In the genomic region with DNA sequence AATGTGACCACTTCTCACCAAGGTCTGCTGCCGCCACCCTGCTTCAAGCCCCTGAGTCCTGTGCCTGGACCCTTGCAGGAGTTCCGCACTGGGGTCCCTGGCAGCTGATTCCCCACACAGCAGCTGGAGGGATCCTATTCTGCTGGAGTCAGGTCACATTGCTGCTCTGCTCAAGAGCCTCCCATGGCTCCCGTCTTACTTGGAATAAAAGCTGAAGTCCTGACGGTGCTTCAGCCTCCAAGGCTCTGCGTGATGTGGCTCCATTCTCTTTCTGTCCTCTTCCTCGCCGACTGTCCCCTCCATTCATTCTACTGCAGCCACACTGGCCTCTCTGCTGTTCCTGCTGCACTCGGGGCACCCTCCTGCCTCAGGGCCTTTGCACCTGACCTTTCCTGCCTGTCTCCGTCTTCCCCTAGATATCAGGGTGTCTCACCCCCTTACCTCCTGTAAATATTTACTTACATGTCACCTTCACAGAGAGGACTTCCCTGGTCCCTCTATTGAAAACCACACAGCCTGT, we compare ENCODE assay signal across 2 cellular contexts.
A peak's percentile ranks its signal among the peaks of the same experiment; 100 is the strongest.
TF ChIP-seq lines count a peak whose summit lies in the region.

No MANE protein-coding gene starts in this region.

TF ChIP-seq in A549, 52 proteins besides CTCF, POLR2A, EP300 and RAD21 (continued from another document):
- TF ChIP-seq, protein P1, sequence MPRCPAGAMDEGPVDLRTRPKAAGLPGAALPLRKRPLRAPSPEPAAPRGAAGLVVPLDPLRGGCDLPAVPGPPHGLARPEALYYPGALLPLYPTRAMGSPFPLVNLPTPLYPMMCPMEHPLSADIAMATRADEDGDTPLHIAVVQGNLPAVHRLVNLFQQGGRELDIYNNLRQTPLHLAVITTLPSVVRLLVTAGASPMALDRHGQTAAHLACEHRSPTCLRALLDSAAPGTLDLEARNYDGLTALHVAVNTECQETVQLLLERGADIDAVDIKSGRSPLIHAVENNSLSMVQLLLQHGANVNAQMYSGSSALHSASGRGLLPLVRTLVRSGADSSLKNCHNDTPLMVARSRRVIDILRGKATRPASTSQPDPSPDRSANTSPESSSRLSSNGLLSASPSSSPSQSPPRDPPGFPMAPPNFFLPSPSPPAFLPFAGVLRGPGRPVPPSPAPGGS (IDR thresholded peaks at IDR 0.05), result no peak
- no peak for TF ChIP-seq RNF2 (IDR thresholded peaks at IDR 0.05; ENCODE audit: borderline replicate concordance, low read depth)
- no peak for TF ChIP-seq MYC (IDR thresholded peaks at IDR 0.05; ENCODE audit: borderline replicate concordance, low read length)
- TF ChIP-seq ZFP36 (IDR thresholded peaks at IDR 0.05; ENCODE audit: borderline replicate concordance, partially characterized antibody), result peak; percentile 40
- TF ChIP-seq, protein P2, sequence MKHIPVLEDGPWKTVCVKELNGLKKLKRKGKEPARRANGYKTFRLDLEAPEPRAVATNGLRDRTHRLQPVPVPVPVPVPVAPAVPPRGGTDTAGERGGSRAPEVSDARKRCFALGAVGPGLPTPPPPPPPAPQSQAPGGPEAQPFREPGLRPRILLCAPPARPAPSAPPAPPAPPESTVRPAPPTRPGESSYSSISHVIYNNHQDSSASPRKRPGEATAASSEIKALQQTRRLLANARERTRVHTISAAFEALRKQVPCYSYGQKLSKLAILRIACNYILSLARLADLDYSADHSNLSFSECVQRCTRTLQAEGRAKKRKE (CRISPR knock-in tag; IDR thresholded peaks at IDR 0.05; ENCODE audit: low read depth), result no peak
- TF ChIP-seq KDM5A (IDR thresholded peaks at IDR 0.05), result no peak
- TF ChIP-seq EHMT2 (IDR thresholded peaks at IDR 0.05; ENCODE audit: low read depth), result no peak
- TF ChIP-seq RCOR1 (IDR thresholded peaks at IDR 0.05; ENCODE audit: low read depth, low read length), result no peak
- TF ChIP-seq, protein P3, sequence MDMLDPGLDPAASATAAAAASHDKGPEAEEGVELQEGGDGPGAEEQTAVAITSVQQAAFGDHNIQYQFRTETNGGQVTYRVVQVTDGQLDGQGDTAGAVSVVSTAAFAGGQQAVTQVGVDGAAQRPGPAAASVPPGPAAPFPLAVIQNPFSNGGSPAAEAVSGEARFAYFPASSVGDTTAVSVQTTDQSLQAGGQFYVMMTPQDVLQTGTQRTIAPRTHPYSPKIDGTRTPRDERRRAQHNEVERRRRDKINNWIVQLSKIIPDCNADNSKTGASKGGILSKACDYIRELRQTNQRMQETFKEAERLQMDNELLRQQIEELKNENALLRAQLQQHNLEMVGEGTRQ (IDR thresholded peaks at IDR 0.05), result no peak

TF ChIP-seq in liver, 16 proteins besides CTCF, POLR2A, EP300 and RAD21:
- TF ChIP-seq, protein P4, sequence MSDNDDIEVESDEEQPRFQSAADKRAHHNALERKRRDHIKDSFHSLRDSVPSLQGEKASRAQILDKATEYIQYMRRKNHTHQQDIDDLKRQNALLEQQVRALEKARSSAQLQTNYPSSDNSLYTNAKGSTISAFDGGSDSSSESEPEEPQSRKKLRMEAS (IDR thresholded peaks at IDR 0.05), result no peak
- TF ChIP-seq, protein P5, sequence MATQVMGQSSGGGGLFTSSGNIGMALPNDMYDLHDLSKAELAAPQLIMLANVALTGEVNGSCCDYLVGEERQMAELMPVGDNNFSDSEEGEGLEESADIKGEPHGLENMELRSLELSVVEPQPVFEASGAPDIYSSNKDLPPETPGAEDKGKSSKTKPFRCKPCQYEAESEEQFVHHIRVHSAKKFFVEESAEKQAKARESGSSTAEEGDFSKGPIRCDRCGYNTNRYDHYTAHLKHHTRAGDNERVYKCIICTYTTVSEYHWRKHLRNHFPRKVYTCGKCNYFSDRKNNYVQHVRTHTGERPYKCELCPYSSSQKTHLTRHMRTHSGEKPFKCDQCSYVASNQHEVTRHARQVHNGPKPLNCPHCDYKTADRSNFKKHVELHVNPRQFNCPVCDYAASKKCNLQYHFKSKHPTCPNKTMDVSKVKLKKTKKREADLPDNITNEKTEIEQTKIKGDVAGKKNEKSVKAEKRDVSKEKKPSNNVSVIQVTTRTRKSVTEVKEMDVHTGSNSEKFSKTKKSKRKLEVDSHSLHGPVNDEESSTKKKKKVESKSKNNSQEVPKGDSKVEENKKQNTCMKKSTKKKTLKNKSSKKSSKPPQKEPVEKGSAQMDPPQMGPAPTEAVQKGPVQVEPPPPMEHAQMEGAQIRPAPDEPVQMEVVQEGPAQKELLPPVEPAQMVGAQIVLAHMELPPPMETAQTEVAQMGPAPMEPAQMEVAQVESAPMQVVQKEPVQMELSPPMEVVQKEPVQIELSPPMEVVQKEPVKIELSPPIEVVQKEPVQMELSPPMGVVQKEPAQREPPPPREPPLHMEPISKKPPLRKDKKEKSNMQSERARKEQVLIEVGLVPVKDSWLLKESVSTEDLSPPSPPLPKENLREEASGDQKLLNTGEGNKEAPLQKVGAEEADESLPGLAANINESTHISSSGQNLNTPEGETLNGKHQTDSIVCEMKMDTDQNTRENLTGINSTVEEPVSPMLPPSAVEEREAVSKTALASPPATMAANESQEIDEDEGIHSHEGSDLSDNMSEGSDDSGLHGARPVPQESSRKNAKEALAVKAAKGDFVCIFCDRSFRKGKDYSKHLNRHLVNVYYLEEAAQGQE (IDR thresholded peaks at IDR 0.05), result no peak
- no peak for TF ChIP-seq SP1 (IDR thresholded peaks at IDR 0.05)
- no peak for TF ChIP-seq JUND (IDR thresholded peaks at IDR 0.05)
- TF ChIP-seq FOXA1 (IDR thresholded peaks at IDR 0.05), result no peak
- TF ChIP-seq RXRA (IDR thresholded peaks at IDR 0.05), result no peak
- no peak for TF ChIP-seq NR2F2 (IDR thresholded peaks at IDR 0.05)
- no peak for TF ChIP-seq FOXA2 (IDR thresholded peaks at IDR 0.05)
- TF ChIP-seq, protein P6, sequence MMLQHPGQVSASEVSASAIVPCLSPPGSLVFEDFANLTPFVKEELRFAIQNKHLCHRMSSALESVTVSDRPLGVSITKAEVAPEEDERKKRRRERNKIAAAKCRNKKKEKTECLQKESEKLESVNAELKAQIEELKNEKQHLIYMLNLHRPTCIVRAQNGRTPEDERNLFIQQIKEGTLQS (IDR thresholded peaks at IDR 0.05), result no peak
- no peak for TF ChIP-seq YY1 (IDR thresholded peaks at IDR 0.05)
- TF ChIP-seq TAF1 (conservative IDR thresholded peaks at IDR 0.05), result no peak
- TF ChIP-seq HNF4G (IDR thresholded peaks at IDR 0.05), result no peak
- no peak for TF ChIP-seq HNF4A (conservative IDR thresholded peaks at IDR 0.05)
- TF ChIP-seq GABPA (IDR thresholded peaks at IDR 0.05 in 1 of 2, conservative IDR thresholded peaks at IDR 0.05 in 1 of 2), result no peak
